32 cellular contexts compared by ENCODE assay signal in genomic region chr1:233586301-233586700, GRCh38. TPM values are rescaled to one million over a fixed set of nuclear protein-coding genes. Genes with fewer than 3 reads are reported as not detected.
"Had no signal": no experiment of that assay in that cellular context is flagged by ENCODE, and none has a peak within 500 bp of the region (broad histone marks: within the 10 kb centered on the region; RNA-seq: fewer than 3 reads in every experiment).

No MANE protein-coding gene starts in this region.

- H3K27ac ChIP-seq: adrenal gland, body of pancreas, brain microvascular endothelial cell, breast epithelium, VCaP had no signal

- H3K4me1 ChIP-seq: adrenal gland, body of pancreas, breast epithelium had no signal

- H3K4me3 ChIP-seq: adrenal gland, body of pancreas, breast epithelium had no signal

- ATAC-seq: activated CD8-positive, alpha-beta T cell treated with anti-CD3 and anti-CD28 coated beads for 36 hours; activated naive CD4-positive, alpha-beta T cell treated with anti-CD3 and anti-CD28 coated beads, Interleukin-2, amount 50 U/mL, for 72 hours; activated T-cell treated with anti-CD3 and anti-CD28 coated beads, Interleukin-2, amount 50 U/mL, for 4 hours; activated T-cell treated with anti-CD3 and anti-CD28 coated beads, Interleukin-2, amount 50 U/mL, for 72 hours; activated T-helper 17 cell treated with anti-CD3 and anti-CD28 coated beads, Interleukin-2, amount 50 U/mL, for 72 hours; body of pancreas had no signal

- H3K36me3 ChIP-seq: adrenal gland, brain microvascular endothelial cell, breast epithelium had no signal

- H3K27me3 ChIP-seq: adrenal gland, body of pancreas, brain microvascular endothelial cell, breast epithelium had no signal

- H3K9me3 ChIP-seq: adrenal gland, body of pancreas had no signal

- DNase-seq: activated B cell treated with CpG ODN at 0.5 μM for 24 hours; activated CD4-positive, alpha-beta memory T cell treated with anti-CD3 and anti-CD28 coated beads for 36 hours; activated CD4-positive, alpha-beta T cell treated with anti-CD3 and anti-CD28 coated beads for 4 hours; activated CD4-positive, alpha-beta T cell treated with anti-CD3 and anti-CD28 coated beads, Interleukin-2, amount 10 ng/mL, durations not matched to agents 24 days and 14 days; activated CD4-positive, alpha-beta T cell treated with anti-CD3 and anti-CD28 coated beads, Interleukin-2, amount 50 U/mL, for 1 hour; activated CD4-positive, alpha-beta T cell treated with anti-CD3 and anti-CD28 coated beads, Interleukin-2, amount 50 U/mL, for 4 hours; activated CD4-positive, CD25-positive, alpha-beta regulatory T cell treated with anti-CD3 and anti-CD28 coated beads, Interleukin-2, amount 50 U/mL, for 72 hours; activated CD8-positive, alpha-beta memory T cell treated with anti-CD3 and anti-CD28 coated beads, Interleukin-2, amount 50 U/mL, for 4 hours; activated CD8-positive, alpha-beta T cell treated with anti-CD3 and anti-CD28 coated beads for 36 hours; activated effector memory CD4-positive, alpha-beta T cell treated with anti-CD3 and anti-CD28 coated beads, Interleukin-2, amount 50 U/mL, for 16 hours; activated gamma-delta T cell treated with Interleukin-2 at 50 U/mL for 16 hours; activated naive CD4-positive, alpha-beta T cell; activated naive CD4-positive, alpha-beta T cell treated with anti-CD3 and anti-CD28 coated beads for 36 hours; activated naive CD4-positive, alpha-beta T cell treated with anti-CD3 and anti-CD28 coated beads, Interleukin-2, amount 50 U/mL, for 16 hours; activated naive CD8-positive, alpha-beta T cell treated with anti-CD3 and anti-CD28 coated beads for 36 hours; activated T-cell treated with anti-CD3 and anti-CD28 coated beads, Interleukin-2, amount 50 U/mL, for 4 hours; activated T-cell treated with anti-CD3 and anti-CD28 coated beads, Interleukin-2, amount 50 U/mL, for 72 hours; adrenal gland; amniotic stem cell; aorta; body of pancreas; brain microvascular endothelial cell; central memory CD4-positive, alpha-beta T cell; T-helper 1 cell; T-helper 2 cell; T-helper 9 cell had no signal

- FAIRE-seq: astrocyte, TTC549 had no signal

RNA-seq across cellular contexts. Expression of gene KCNK1, which starts 27.6 kb away (rescaled TPM):
- total RNA-seq: activated B cell treated with CpG ODN at 0.5 μM for 24 hours; activated CD8-positive, alpha-beta T cell treated with anti-CD3 and anti-CD28 coated beads for 36 hours; activated naive CD8-positive, alpha-beta T cell treated with anti-CD3 and anti-CD28 coated beads for 36 hours had no signal
